11 cellular contexts compared by ENCODE assay signal in the genomic region with DNA sequence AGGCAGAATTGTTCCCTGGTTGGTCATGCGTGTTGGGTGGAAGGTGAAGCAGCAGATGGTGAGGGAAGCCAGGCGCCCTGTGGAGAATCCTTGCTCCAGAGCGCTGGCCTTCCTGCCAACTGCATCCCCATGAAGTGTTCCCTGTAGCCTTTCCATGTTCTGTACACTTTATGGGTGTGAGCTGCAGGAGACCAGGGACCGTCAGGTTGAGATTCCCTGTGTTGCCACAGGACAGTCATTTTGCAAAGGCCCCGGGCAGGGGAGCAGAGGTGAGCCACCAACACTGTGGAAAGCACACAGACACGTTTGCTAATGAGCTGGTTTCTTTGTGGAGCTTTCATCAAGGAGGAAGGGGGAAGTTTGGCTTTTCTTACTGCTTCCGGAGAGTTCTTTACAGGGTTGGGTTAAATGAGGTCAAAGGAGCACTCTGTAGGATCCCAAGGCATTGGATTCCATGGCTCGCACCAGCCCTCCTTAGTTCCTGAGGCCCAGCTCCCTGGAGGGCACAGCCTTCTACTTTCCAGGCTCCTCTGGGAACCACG. TPM values are rescaled to one million over a fixed set of nuclear protein-coding genes. Genes with fewer than 3 reads are reported as not detected.
DNase-seq lines count a peak whose midpoint lies in the region; ATAC-seq and TF ChIP-seq lines count a peak whose summit lies in the region.
"Had no signal": no experiment of that assay in that cellular context is flagged by ENCODE, and none has a peak within 500 bp of the region (broad histone marks: within the 10 kb centered on the region; RNA-seq: fewer than 3 reads in every experiment).

No MANE protein-coding gene starts in this region.

- H3K27me3 Mint-ChIP-seq in activated naive CD4-positive, alpha-beta T cell treated with anti-CD3 and anti-CD28 coated beads for 36 hours (ENCODE audit: low read depth) = no peaks in the 10 kb centered on the region
- H3K27me3 Mint-ChIP-seq in activated naive CD8-positive, alpha-beta T cell = no peaks in the 10 kb centered on the region

- peaks cover 16% of the 10 kb centered on the region for H3K36me3 Mint-ChIP-seq in activated naive CD4-positive, alpha-beta T cell treated with anti-CD3 and anti-CD28 coated beads for 36 hours (ENCODE audit: low read depth)
- H3K36me3 Mint-ChIP-seq in activated naive CD8-positive, alpha-beta T cell = peaks cover 23% of the 10 kb centered on the region

- peak overlapping the region; percentile 86 for H3K27ac Mint-ChIP-seq in activated naive CD4-positive, alpha-beta T cell treated with anti-CD3 and anti-CD28 coated beads for 36 hours
- peak overlapping the region; percentile 90 for H3K27ac Mint-ChIP-seq in activated naive CD8-positive, alpha-beta T cell

- no peak for TF ChIP-seq CTCF in lower leg skin (IDR thresholded peaks at IDR 0.05)
- TF ChIP-seq CTCF in tibial nerve (IDR thresholded peaks at IDR 0.05) = no peak

- CTCF ChIA-PET in activated naive CD4-positive, alpha-beta T cell treated with anti-CD3 and anti-CD28 coated beads for 36 hours (lab: Charles Lee) = interaction anchor here (0.6 to 11.2 kb wide), 9 partner anchors 11 to 108 kb away, joined by 3 to 165 read pairs (median 5); no protein-coding TSS in a partner anchor

- H3K4me1 ChIP-seq in tibial nerve = peaks cover 0 to 82% (median 60%) of the 10 kb centered on the region in 4 donors

- peaks cover 96% of the 10 kb centered on the region for H3K4me1 Mint-ChIP-seq in activated naive CD4-positive, alpha-beta T cell treated with anti-CD3 and anti-CD28 coated beads for 36 hours (ENCODE audit: low read depth)
- peaks cover 95% of the 10 kb centered on the region for H3K4me1 Mint-ChIP-seq in activated naive CD8-positive, alpha-beta T cell (ENCODE audit: low read depth)

- intact Hi-C loops in activated naive CD4-positive, alpha-beta T cell treated with anti-CD3 and anti-CD28 coated beads for 36 hours (cut with micrococcal nuclease) = no loop called here
- intact Hi-C loops in lower leg skin (cut with DNase I; ENCODE audit: low total_unique reads) = no loop called here

- peak; percentile 68 for DNase-seq in activated naive CD4-positive, alpha-beta T cell treated with anti-CD3 and anti-CD28 coated beads for 36 hours
- no peak for DNase-seq in activated naive CD4-positive, alpha-beta T cell (lab: John Stamatoyannopoulos, UW)
- DNase-seq in lower leg skin (ENCODE audit: low spot score in 2 of 2) = peak; percentile 14 to 81
- no peak for DNase-seq in tibial nerve (ENCODE audit: low spot score in 2 of 2)
- no peak for DNase-seq in NCI-H1105 treated with DMSO at 0.1 percent for 48 hours (lab: John Stamatoyannopoulos, UW)
- DNase-seq in putamen (ENCODE audit: low spot score) = no peak
- DNase-seq: MG63, retina had no signal

- peaks cover 0 to 26% (median 0%) of the 10 kb centered on the region in 3 donors for H3K36me3 ChIP-seq in tibial nerve
- H3K36me3 ChIP-seq: MG63, thoracic aorta had no signal

- H3K9me3 Mint-ChIP-seq in activated naive CD4-positive, alpha-beta T cell treated with anti-CD3 and anti-CD28 coated beads for 36 hours = no peaks in the 10 kb centered on the region
- no peaks in the 10 kb centered on the region for H3K9me3 Mint-ChIP-seq in activated naive CD8-positive, alpha-beta T cell (ENCODE audit: low read depth)

- peak overlapping the region; percentile 36 for H3K4me3 Mint-ChIP-seq in activated naive CD4-positive, alpha-beta T cell treated with anti-CD3 and anti-CD28 coated beads for 36 hours
- peak overlapping the region; percentile 71 for H3K4me3 Mint-ChIP-seq in activated naive CD8-positive, alpha-beta T cell

- 42 to 57% methylated on average over 9 of the region's 9 CpGs for WGBS in lower leg skin, 2 donors
- WGBS in tibial nerve, 2 donors = 36 to 44% methylated on average over 7 to 9 of the region's 9 CpGs

- H3K4me3 ChIP-seq in lower leg skin (ENCODE audit: low read depth, poor library complexity, severe bottlenecking) (no peak overlapping the region), tibial nerve (no peak overlapping the region)
- H3K4me3 ChIP-seq: MG63, thoracic aorta had no signal

- H3K27ac ChIP-seq in tibial nerve = peak overlapping the region in 3 of 4 donors; percentile 18 to 70 (median 34)
- H3K27ac ChIP-seq: thoracic aorta had no signal

- no peak for ATAC-seq in HG03025 (IDR thresholded peaks at IDR 0.05; ENCODE audit: low FRiP score, unreplicated experiment)

- TF ChIP-seq EP300 in tibial nerve (IDR thresholded peaks at IDR 0.05) = no peak

- no peaks in the 10 kb centered on the region for H3K9me3 ChIP-seq in tibial nerve
- H3K9me3 ChIP-seq: MG63, thoracic aorta had no signal

- TF ChIP-seq POLR2A in lower leg skin (IDR thresholded peaks at IDR 0.05) = no peak
- TF ChIP-seq POLR2A in tibial nerve (IDR thresholded peaks at IDR 0.05) = no peak

- no peaks in the 10 kb centered on the region for H3K27me3 ChIP-seq in tibial nerve
- H3K27me3 ChIP-seq: MG63 had no signal

RNA-seq across cellular contexts. Expression of a gene that starts 32.1 kb away (rescaled TPM):
- total RNA-seq in activated naive CD4-positive, alpha-beta T cell treated with anti-CD3 and anti-CD28 coated beads for 36 hours = 10 to 100 TPM; 33.5 to 35.5 TPM
- total RNA-seq in lower leg skin (100 to 1,000 TPM; 103 to 168 (median 131) TPM), tibial nerve (100 to 1,000 TPM; 123 to 163 (median 150) TPM)

RNA-seq across cellular contexts. Expression of a gene that starts 51.5 kb away (rescaled TPM):
- under 1 TPM; 0.05 to 0.10 TPM for total RNA-seq in activated naive CD4-positive, alpha-beta T cell treated with anti-CD3 and anti-CD28 coated beads for 36 hours
- under 1 TPM in 1 of 4 donors, not detected in 3; 0.13 TPM for total RNA-seq in lower leg skin
- total RNA-seq in tibial nerve = not detected

Comparison
In these comparisons a context has a peak if more than half of its experiments do, and no peak if none do; other contexts are left out.
1. DNase-seq: peak in activated naive CD4-positive, alpha-beta T cell treated with anti-CD3 and anti-CD28 coated beads for 36 hours (single experiment) and lower leg skin (2 of 2); none in activated naive CD4-positive, alpha-beta T cell (0 of 4), tibial nerve (0 of 2), NCI-H1105 treated with DMSO at 0.1 percent for 48 hours (single experiment) and putamen (single experiment).